Comparison of ENCODE assay signal across 34 cellular contexts in genomic region chr3:53188720-53189119, GRCh38.
"Had no signal": no experiment of that assay in that cellular context is flagged by ENCODE, and none has a peak within 500 bp of the region (broad histone marks: within the 10 kb centered on the region; RNA-seq: fewer than 3 reads in every experiment).

No MANE protein-coding gene starts in this region.

- H3K4me2 ChIP-seq: SK-N-SH had no signal

- H3K36me3 ChIP-seq: MG63, SJCRH30 had no signal

- H3K27me3 ChIP-seq: ascending aorta, body of pancreas, MG63, SJCRH30 had no signal

- H3K9me2 ChIP-seq: SK-N-SH had no signal

- H3K9me3 Mint-ChIP-seq: activated B cell treated with CpG ODN at 0.5 μM for 24 hours; activated CD4-positive, alpha-beta T cell treated with anti-CD3 and anti-CD28 coated beads, Interleukin-2, amount 10 ng/mL, durations not matched to agents 24 days and 14 days; activated naive CD4-positive, alpha-beta T cell treated with anti-CD3 and anti-CD28 coated beads, Interleukin-2, amount 50 U/mL, for 24 hours; activated naive CD8-positive, alpha-beta T cell treated with anti-CD3 and anti-CD28 coated beads, Interleukin-2, amount 50 U/mL, for 24 hours; activated T-cell treated with anti-CD3 and anti-CD28 coated beads, Interleukin-2, amount 50 U/mL, for 24 hours; activated T-helper 1 cell treated with anti-CD3 and anti-CD28 coated beads, Interleukin-12 subunit alpha, Interleukin-12 subunit beta, Interleukin-2, Interleukin-4 antibody, amounts not matched to agents 30 ng/mL and 10 ng/mL and 1 ng/mL, durations not matched to agents 14 hours and 24 hours and 36 hours had no signal

- H3K27ac Mint-ChIP-seq: activated B cell treated with CpG ODN at 0.5 μM for 24 hours; activated CD4-positive, alpha-beta T cell treated with anti-CD3 and anti-CD28 coated beads, Interleukin-2, amount 10 ng/mL, durations not matched to agents 24 days and 14 days; activated CD8-positive, alpha-beta memory T cell treated with anti-CD3 and anti-CD28 coated beads, Interleukin-2, amount 10 ng/mL, durations not matched to agents 7 days and 5 days; activated naive CD4-positive, alpha-beta T cell treated with anti-CD3 and anti-CD28 coated beads, Interleukin-2, amount 50 U/mL, for 24 hours; activated naive CD8-positive, alpha-beta T cell treated with anti-CD3 and anti-CD28 coated beads, Interleukin-2, amount 50 U/mL, for 24 hours; activated T-cell treated with anti-CD3 and anti-CD28 coated beads, Interleukin-2, amount 50 U/mL, for 24 hours; activated T-helper 1 cell treated with anti-CD3 and anti-CD28 coated beads, Interleukin-12 subunit alpha, Interleukin-12 subunit beta, Interleukin-2, Interleukin-4 antibody, amounts not matched to agents 30 ng/mL and 10 ng/mL and 1 ng/mL, durations not matched to agents 14 hours and 24 hours and 36 hours; T-helper 17 cell had no signal

- ATAC-seq: activated CD8-positive, alpha-beta memory T cell treated with anti-CD3 and anti-CD28 coated beads, Interleukin-2, amount 10 ng/mL, durations not matched to agents 7 days and 5 days; activated naive CD8-positive, alpha-beta T cell treated with anti-CD3 and anti-CD28 coated beads, Interleukin-2, amount 50 U/mL, for 24 hours; body of pancreas; Panc1; Right ventricle myocardium inferior; T-helper 17 cell had no signal

- H3K4me3 ChIP-seq: ascending aorta, body of pancreas, MG63, SJCRH30 had no signal

- DNase-seq: activated B cell treated with CpG ODN at 0.5 μM for 24 hours; activated CD4-positive, alpha-beta T cell treated with anti-CD3 and anti-CD28 coated beads for 1 hour; activated CD4-positive, alpha-beta T cell treated with anti-CD3 and anti-CD28 coated beads, Interleukin-2, amount 10 ng/mL, durations not matched to agents 24 days and 14 days; activated CD4-positive, alpha-beta T cell treated with anti-CD3 and anti-CD28 coated beads, Interleukin-2, amount 50 U/mL, for 48 hours; activated CD8-positive, alpha-beta memory T cell treated with anti-CD3 and anti-CD28 coated beads, Interleukin-2, amount 10 ng/mL, durations not matched to agents 7 days and 5 days; activated effector memory CD4-positive, alpha-beta T cell treated with Interleukin-2 at 50 U/mL for 16 hours; activated naive CD4-positive, alpha-beta T cell; activated naive CD8-positive, alpha-beta T cell treated with anti-CD3 and anti-CD28 coated beads, Interleukin-2, amount 50 U/mL, for 24 hours; activated T-cell treated with anti-CD3 and anti-CD28 coated beads, Interleukin-2, amount 50 U/mL, for 24 hours; amniotic stem cell; body of pancreas; MG63; MV-4-11; NCI-H1092 treated with DMSO at 0.1 percent for 48 hours; NCI-H1417 treated with DMSO at 0.1 percent for 48 hours; NCI-H1694; NCI-H2029 treated with DMSO at 0.1 percent for 48 hours; NCI-H345; NCI-H510A; NCI-H526 treated with DMSO at 0.1 percent for 48 hours; NCI-H82; OCI-M1; RPMI8226; SJCRH30; SK-N-SH; T-helper 17 cell; T-helper 9 cell had no signal

- H3K27ac ChIP-seq: ascending aorta, body of pancreas, SJCRH30 had no signal

- FAIRE-seq: bronchial epithelial cell, TTC549 had no signal

- H3K9me3 ChIP-seq: ascending aorta, body of pancreas, MG63, SJCRH30, SK-N-SH had no signal
